ENCODE assay signal across 13 cellular contexts in the genomic region with DNA sequence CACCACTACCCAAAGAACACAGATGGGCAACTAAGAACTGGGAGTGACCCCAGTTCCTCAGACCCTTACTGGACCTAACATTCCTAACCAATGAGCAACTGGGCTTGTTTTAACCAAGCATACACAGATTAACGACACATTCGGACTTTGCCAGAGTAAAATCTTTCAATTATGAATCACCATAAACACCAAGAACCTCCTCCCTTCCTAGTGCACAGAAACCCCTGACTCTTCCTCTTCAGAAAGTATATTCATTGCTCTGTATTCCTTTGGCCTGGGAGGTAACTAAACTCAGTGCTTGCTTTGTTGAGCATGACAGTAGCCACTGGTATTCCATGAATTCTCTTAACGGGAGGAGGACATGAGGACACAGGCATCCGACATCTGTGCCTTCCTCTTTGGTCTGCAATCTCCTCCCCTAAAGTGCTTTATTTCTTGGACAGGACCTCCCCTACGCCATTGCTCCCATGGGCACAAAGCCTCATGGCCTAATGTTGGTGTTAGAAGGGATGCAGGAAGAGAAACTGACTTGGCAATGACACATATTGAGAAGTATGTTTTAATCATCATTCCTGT. TPM values are rescaled to one million over a fixed set of nuclear protein-coding genes. Genes with fewer than 3 reads are reported as not detected.
A peak's percentile ranks its signal among the peaks of the same experiment; 100 is the strongest.
DNase-seq lines count a peak whose midpoint lies in the region; ATAC-seq and TF ChIP-seq lines count a peak whose summit lies in the region.
"Had no signal": no experiment of that assay in that cellular context is flagged by ENCODE, and none has a peak within 500 bp of the region (broad histone marks: within the 10 kb centered on the region; RNA-seq: fewer than 3 reads in every experiment).

No MANE protein-coding gene starts in this region.

- H2AFZ ChIP-seq in SK-N-SH (ENCODE audit: low read depth): peak overlapping the region; percentile 36; the same call in 1 of the 2 replicates

- TF ChIP-seq EP300 in SK-N-SH (IDR thresholded peaks at IDR 0.05; ENCODE audit: borderline replicate concordance in 1 of 2, low read depth in 1 of 2, low read length in 1 of 2): no peak

- TF ChIP-seq RAD21 in SK-N-SH (IDR thresholded peaks at IDR 0.05; ENCODE audit: low read length): no peak

- CTCF ChIA-PET in SK-N-SH (lab: Yijun Ruan, JAX): interaction anchor here (1.2 to 10.9 kb wide), 3 partner anchors 19 to 745 kb away, joined by 4 to 83 read pairs (median 7); no protein-coding TSS in a partner anchor

- H3K4me3 ChIP-seq in SK-N-SH (ENCODE audit: low read depth in 2 of 2, low read length in 1 of 2) (no peak overlapping the region), fibroblast of pulmonary artery (replicated peaks; ENCODE audit: low read depth, low read length) (no peak overlapping the region)
- H3K4me3 ChIP-seq: GM12878 had no signal

- H3K9me3 ChIP-seq in SK-N-SH: no peaks in the 10 kb centered on the region
- H3K9me3 ChIP-seq: Caco-2 had no signal

- DNase-seq in EL (peak; percentile 97), SK-N-SH (no peak), fibroblast of pulmonary artery (ENCODE audit: low read depth) (peak; percentile 75), pulmonary artery endothelial cell (ENCODE audit: low read depth, low spot score) (peak; percentile 35), hippocampal formation (lab: John Stamatoyannopoulos, UW) (no peak), NCI-H146 treated with DMSO at 0.1 percent for 48 hours (lab: John Stamatoyannopoulos, UW; ENCODE audit: unreplicated experiment) (no peak)
- no peak for DNase-seq in central memory CD4-positive, alpha-beta T cell
- DNase-seq: Caco-2, islet precursor cell, Karpas-422, T-helper 9 cell had no signal

- H3F3A ChIP-seq in SK-N-SH (replicated peaks; ENCODE audit: insufficient read depth): no peaks in the 10 kb centered on the region

- TF ChIP-seq CTCF in SK-N-SH (IDR thresholded peaks at IDR 0.05) (no peak), fibroblast of pulmonary artery (IDR thresholded peaks at IDR 0.05; ENCODE audit: low read length, missing control alignments) (no peak)

- H3K4me1 ChIP-seq in SK-N-SH (ENCODE audit: control insufficient read depth in 1 of 2, insufficient read depth in 2 of 2, low read depth in 1 of 2, low read length in 1 of 2): no peaks in the 10 kb centered on the region
- H3K4me1 ChIP-seq: Caco-2 had no signal

- H4K20me1 ChIP-seq in SK-N-SH (ENCODE audit: insufficient read depth): no peaks in the 10 kb centered on the region

- H3K36me3 ChIP-seq in SK-N-SH (replicated peaks in 1 of 2; ENCODE audit: control insufficient read depth in 1 of 2, insufficient read depth in 2 of 2, low read length in 1 of 2): no peaks in the 10 kb centered on the region

- H3K27me3 ChIP-seq in SK-N-SH (ENCODE audit: insufficient read depth): no peaks in the 10 kb centered on the region

- 49% methylated on average over 5 of the region's 5 CpGs for WGBS in SK-N-SH (ENCODE audit: low lambda C conversion rate)

- H3K4me2 ChIP-seq in SK-N-SH: peak overlapping the region; percentile 18; the same call in 1 of the 2 replicates

- POLR2A ChIA-PET in SK-N-SH (lab: Yijun Ruan, JAX): no interaction called here

- no peaks in the 10 kb centered on the region for H3K79me2 ChIP-seq in SK-N-SH (ENCODE audit: insufficient read depth)

- no peak for ATAC-seq in GM18870 (IDR thresholded peaks at IDR 0.05; ENCODE audit: unreplicated experiment)
- ATAC-seq: GM12878 had no signal

- no peak overlapping the region for H3K9ac ChIP-seq in SK-N-SH

- 0 out of 4 replicates have a peak overlapping the region, but pooled peaks of 1 of the 2 experiments have one; percentile 0 for H3K27ac ChIP-seq in SK-N-SH (ENCODE audit: low read depth in 2 of 2, low read length in 1 of 2)

- no peaks in the 10 kb centered on the region for H3K9me2 ChIP-seq in SK-N-SH

TF ChIP-seq in SK-N-SH, 30 proteins besides CTCF, POLR2A, EP300 and RAD21:
- TF ChIP-seq POLR2AphosphoS5 (IDR thresholded peaks at IDR 0.05; ENCODE audit: low read depth, low read length): no peak
- TF ChIP-seq RCOR1 (IDR thresholded peaks at IDR 0.05; ENCODE audit: low read length): no peak
- TF ChIP-seq ELF1 (IDR thresholded peaks at IDR 0.05): no peak
- no peak for TF ChIP-seq MEF2A (IDR thresholded peaks at IDR 0.05; ENCODE audit: borderline replicate concordance, low read depth)
- TF ChIP-seq, protein P1, sequence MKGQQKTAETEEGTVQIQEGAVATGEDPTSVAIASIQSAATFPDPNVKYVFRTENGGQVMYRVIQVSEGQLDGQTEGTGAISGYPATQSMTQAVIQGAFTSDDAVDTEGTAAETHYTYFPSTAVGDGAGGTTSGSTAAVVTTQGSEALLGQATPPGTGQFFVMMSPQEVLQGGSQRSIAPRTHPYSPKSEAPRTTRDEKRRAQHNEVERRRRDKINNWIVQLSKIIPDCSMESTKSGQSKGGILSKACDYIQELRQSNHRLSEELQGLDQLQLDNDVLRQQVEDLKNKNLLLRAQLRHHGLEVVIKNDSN (IDR thresholded peaks at IDR 0.05; ENCODE audit: borderline replicate concordance, low read depth): no peak
- TF ChIP-seq SIN3A (IDR thresholded peaks at IDR 0.05; ENCODE audit: borderline replicate concordance, low read depth, low read length): no peak
- TF ChIP-seq TAF1 (IDR thresholded peaks at IDR 0.05; ENCODE audit: borderline replicate concordance, low read depth, low read length): no peak
- TF ChIP-seq RFX5 (IDR thresholded peaks at IDR 0.05; ENCODE audit: low read length): no peak
- TF ChIP-seq, protein P2, sequence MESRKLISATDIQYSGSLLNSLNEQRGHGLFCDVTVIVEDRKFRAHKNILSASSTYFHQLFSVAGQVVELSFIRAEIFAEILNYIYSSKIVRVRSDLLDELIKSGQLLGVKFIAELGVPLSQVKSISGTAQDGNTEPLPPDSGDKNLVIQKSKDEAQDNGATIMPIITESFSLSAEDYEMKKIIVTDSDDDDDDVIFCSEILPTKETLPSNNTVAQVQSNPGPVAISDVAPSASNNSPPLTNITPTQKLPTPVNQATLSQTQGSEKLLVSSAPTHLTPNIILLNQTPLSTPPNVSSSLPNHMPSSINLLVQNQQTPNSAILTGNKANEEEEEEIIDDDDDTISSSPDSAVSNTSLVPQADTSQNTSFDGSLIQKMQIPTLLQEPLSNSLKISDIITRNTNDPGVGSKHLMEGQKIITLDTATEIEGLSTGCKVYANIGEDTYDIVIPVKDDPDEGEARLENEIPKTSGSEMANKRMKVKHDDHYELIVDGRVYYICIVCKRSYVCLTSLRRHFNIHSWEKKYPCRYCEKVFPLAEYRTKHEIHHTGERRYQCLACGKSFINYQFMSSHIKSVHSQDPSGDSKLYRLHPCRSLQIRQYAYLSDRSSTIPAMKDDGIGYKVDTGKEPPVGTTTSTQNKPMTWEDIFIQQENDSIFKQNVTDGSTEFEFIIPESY (IDR thresholded peaks at IDR 0.05; ENCODE audit: borderline replicate concordance, low read depth): no peak
- no peak for TF ChIP-seq GATA2 (CRISPR knock-in tag; IDR thresholded peaks at IDR 0.05)

RNA-seq across cellular contexts. Expression of gene SEC16B, which starts 42.7 kb away (rescaled TPM):
- polyA plus RNA-seq in SK-N-SH (2012; rRNA removed): 0.31 and 0.32 TPM in 2 replicates
- polyA plus RNA-seq in SK-N-SH (2012; cell fraction: cytosol; rRNA removed): 0.18 TPM in 2 replicates
- 1.1 and 1.7 TPM in 2 replicates for polyA plus RNA-seq in SK-N-SH (2012; cell fraction: nucleus; rRNA removed)
- 0.53 and 0.85 TPM in 2 replicates for total RNA-seq in pulmonary artery endothelial cell

Comparison
In these comparisons a context has a peak if more than half of its experiments do, and no peak if none do; other contexts are left out.
1. DNase-seq: peak in EL (single experiment), fibroblast of pulmonary artery (single experiment) and pulmonary artery endothelial cell (single experiment); none in SK-N-SH (single experiment), central memory CD4-positive, alpha-beta T cell (single experiment), hippocampal formation (0 of 2) and NCI-H146 treated with DMSO at 0.1 percent for 48 hours (single experiment).